ENCODE assay signal across 15 cellular contexts in genomic region chr3:48226959-48227358, GRCh38. TPM values are rescaled to one million over a fixed set of nuclear protein-coding genes. Genes with fewer than 3 reads are reported as not detected.
"Had no signal": no experiment of that assay in that cellular context is flagged by ENCODE, and none has a peak within 500 bp of the region (broad histone marks: within the 10 kb centered on the region; RNA-seq: fewer than 3 reads in every experiment).

No MANE protein-coding gene starts in this region.

- H3K4me3 Mint-ChIP-seq: nephron had no signal

- H3K9me3 ChIP-seq: ascending aorta, ovary, tibial nerve had no signal

- H3K4me1 Mint-ChIP-seq: nephron had no signal

- H3K36me3 ChIP-seq: ascending aorta, ovary, tibial nerve had no signal

- H3K27ac Mint-ChIP-seq: nephron had no signal

- ATAC-seq: esophagus mucosa had no signal

- H3K27ac ChIP-seq: ascending aorta, dorsolateral prefrontal cortex, ovary, tibial nerve had no signal

- H3K27me3 ChIP-seq: ascending aorta, dorsolateral prefrontal cortex, ovary, tibial nerve had no signal

- H3K9me3 Mint-ChIP-seq: nephron had no signal

- DNase-seq: activated CD4-positive, alpha-beta T cell treated with anti-CD3 and anti-CD28 coated beads for 1 hour; activated CD4-positive, alpha-beta T cell treated with anti-CD3 and anti-CD28 coated beads, Interleukin-2, amount 50 U/mL, for 48 hours; activated gamma-delta T cell treated with Interleukin-2 at 50 U/mL for 16 hours; activated T-cell treated with anti-CD3 and anti-CD28 coated beads, Interleukin-2, amount 50 U/mL, for 48 hours; dorsolateral prefrontal cortex; glutamatergic neuron; ovary; stimulated activated CD4-positive, alpha-beta T cell treated with anti-CD3 and anti-CD28 coated beads, Interleukin-2, amount 100 ng/mL, for 48 hours had no signal

- H3K4me1 ChIP-seq: ascending aorta had no signal

- H3K4me3 ChIP-seq: ascending aorta, dorsolateral prefrontal cortex, ovary, tibial nerve had no signal

- FAIRE-seq: bronchial epithelial cell had no signal

RNA-seq across cellular contexts. Expression of gene CAMP, which starts 3.7 kb away (rescaled TPM):
- total RNA-seq: ascending aorta, esophagus mucosa, lung microvascular endothelial cell, mucosa of gallbladder had no signal

RNA-seq across cellular contexts. Expression of gene CDC25A, which starts 38.7 kb away (rescaled TPM):
- total RNA-seq: ascending aorta had no signal
